ENCODE assay signal across 9 cellular contexts in genomic region chr1:83818916-83819315, GRCh38.
DNase-seq lines count a peak whose midpoint lies in the region; ATAC-seq and TF ChIP-seq lines count a peak whose summit lies in the region.
"Had no signal": no experiment of that assay in that cellular context is flagged by ENCODE, and none has a peak within 500 bp of the region (broad histone marks: within the 10 kb centered on the region; RNA-seq: fewer than 3 reads in every experiment).

No MANE protein-coding gene starts in this region.

- H2AFZ ChIP-seq in Karpas-422 (ENCODE audit: low read length) = peak overlapping the region; percentile 64

- H3K27ac ChIP-seq in Karpas-422 (ENCODE audit: low read length) (no peak overlapping the region), substantia nigra (ENCODE audit: low read depth, low read length, poor library complexity, severe bottlenecking) (no peak overlapping the region)

- no peak overlapping the region for H3K27ac Mint-ChIP-seq in stimulated activated naive CD8-positive, alpha-beta T cell treated with anti-CD3 and anti-CD28 coated beads, Interleukin-15, amount 100 ng/mL, for 72 hours
- H3K27ac Mint-ChIP-seq: CD8-positive, alpha-beta memory T cell had no signal

- H3K9ac ChIP-seq in Karpas-422 (ENCODE audit: low read length) = no peak overlapping the region

- no peak overlapping the region for H3K4me3 ChIP-seq in AG10803 (ENCODE audit: low read length)
- H3K4me3 ChIP-seq in Karpas-422 (ENCODE audit: low read length) = no peak overlapping the region

- peak; percentile 83 for DNase-seq in AG10803 (ENCODE audit: low read depth)
- peak; percentile 74 for DNase-seq in Karpas-422
- peak; percentile 5 for DNase-seq in amniotic epithelial cell (ENCODE audit: low read depth)
- peak; percentile 18 for DNase-seq in left kidney (ENCODE audit: low read depth, low spot score)
- DNase-seq in stimulated activated naive CD8-positive, alpha-beta T cell treated with anti-CD3 and anti-CD28 coated beads, Interleukin-15, amount 100 ng/mL, for 72 hours = no peak
- no peak for DNase-seq in NCI-H2081 treated with DMSO at 0.1 percent for 48 hours (lab: John Stamatoyannopoulos, UW)
- no peak for DNase-seq in substantia nigra (lab: John Stamatoyannopoulos, UW)
- DNase-seq: CD8-positive, alpha-beta memory T cell had no signal

- no peak overlapping the region for H3K4me3 Mint-ChIP-seq in stimulated activated naive CD8-positive, alpha-beta T cell treated with anti-CD3 and anti-CD28 coated beads, Interleukin-15, amount 100 ng/mL, for 72 hours
- H3K4me3 Mint-ChIP-seq: CD8-positive, alpha-beta memory T cell had no signal

- no peaks in the 10 kb centered on the region for H3K9me2 ChIP-seq in Karpas-422 (replicated peaks; ENCODE audit: insufficient read depth, low read length)

- H3K4me2 ChIP-seq in Karpas-422 (ENCODE audit: low read depth, low read length, poor library complexity, severe bottlenecking) = peak overlapping the region; percentile 5

- H3K9me3 Mint-ChIP-seq in stimulated activated naive CD8-positive, alpha-beta T cell treated with anti-CD3 and anti-CD28 coated beads, Interleukin-15, amount 100 ng/mL, for 72 hours = peaks cover 17 to 18% of the 10 kb centered on the region in 2 donors

- no peaks in the 10 kb centered on the region for H4K20me1 ChIP-seq in Karpas-422 (ENCODE audit: insufficient read depth, low read depth, low read length)

- no peaks in the 10 kb centered on the region for H3K9me3 ChIP-seq in Karpas-422 (ENCODE audit: low read length)

- no peaks in the 10 kb centered on the region for H3K4me1 Mint-ChIP-seq in stimulated activated naive CD8-positive, alpha-beta T cell treated with anti-CD3 and anti-CD28 coated beads, Interleukin-15, amount 100 ng/mL, for 72 hours
- H3K4me1 Mint-ChIP-seq: CD8-positive, alpha-beta memory T cell had no signal

- H3K36me3 ChIP-seq in Karpas-422 (ENCODE audit: insufficient read depth, low read length) = 0 out of 2 replicates have a peak, but pooled peaks cover 4% of the 10 kb centered on the region

- no peaks in the 10 kb centered on the region for H3K27me3 ChIP-seq in Karpas-422 (ENCODE audit: low read length)

- no peaks in the 10 kb centered on the region for H3K27me3 Mint-ChIP-seq in stimulated activated naive CD8-positive, alpha-beta T cell treated with anti-CD3 and anti-CD28 coated beads, Interleukin-15, amount 100 ng/mL, for 72 hours

- no peak for ATAC-seq in HG03196 (IDR thresholded peaks at IDR 0.05; ENCODE audit: unreplicated experiment)
- ATAC-seq in stimulated activated naive CD8-positive, alpha-beta T cell treated with anti-CD3 and anti-CD28 coated beads, Interleukin-15, amount 100 ng/mL, for 72 hours = no peak

- no peaks in the 10 kb centered on the region for H3K79me2 ChIP-seq in Karpas-422 (ENCODE audit: low read length)

- H3K4me1 ChIP-seq in Karpas-422 (ENCODE audit: low read length) = peaks cover 12% of the 10 kb centered on the region

- TF ChIP-seq CTCF in AG10803 (conservative IDR thresholded peaks at IDR 0.05; ENCODE audit: low read length) = no peak

Comparison
In these comparisons a context has a peak if more than half of its experiments do, and no peak if none do; other contexts are left out.
1. DNase-seq: peak in AG10803 (single experiment), Karpas-422 (single experiment), amniotic epithelial cell (single experiment) and left kidney (single experiment); none in stimulated activated naive CD8-positive, alpha-beta T cell treated with anti-CD3 and anti-CD28 coated beads, Interleukin-15, amount 100 ng/mL, for 72 hours (0 of 2), NCI-H2081 treated with DMSO at 0.1 percent for 48 hours (single experiment) and substantia nigra (0 of 49).